10 cellular contexts compared by ENCODE assay signal in the genomic region with DNA sequence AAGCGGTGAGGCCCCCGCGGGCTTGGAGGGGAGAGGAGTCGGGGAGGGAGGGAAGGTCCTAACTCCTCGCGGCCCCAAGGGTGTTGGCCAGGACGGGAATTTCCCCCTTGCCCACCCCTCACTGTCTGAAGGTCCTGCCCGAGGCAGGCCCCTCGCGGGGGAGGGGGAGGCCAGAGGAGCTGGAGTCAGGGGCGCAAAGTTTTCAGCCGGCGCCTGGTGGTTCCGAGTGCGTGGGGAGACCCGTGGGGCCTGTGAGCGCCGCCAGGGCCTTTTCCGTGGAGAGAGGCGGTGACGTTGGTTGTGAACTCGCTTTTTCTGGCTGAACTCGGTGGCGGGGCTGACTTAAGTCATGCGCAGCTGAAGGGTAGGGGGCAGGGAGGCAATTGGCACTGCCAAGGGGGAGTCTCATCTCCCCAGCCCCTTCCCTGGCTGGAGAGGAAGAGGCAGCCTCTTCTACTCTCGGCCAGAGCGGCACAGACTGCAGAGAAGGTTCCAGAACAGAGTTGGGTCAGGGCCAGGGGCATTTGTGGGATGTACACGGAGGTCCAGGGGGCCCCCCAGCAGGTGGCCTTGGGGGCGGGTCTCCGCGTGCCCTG. TPM values are rescaled to one million over a fixed set of nuclear protein-coding genes. Genes with fewer than 3 reads are reported as not detected.
A peak's percentile ranks its signal among the peaks of the same experiment; 100 is the strongest.
DNase-seq lines count a peak whose midpoint lies in the region; ATAC-seq and TF ChIP-seq lines count a peak whose summit lies in the region.
"Had no signal": no experiment of that assay in that cellular context is flagged by ENCODE, and none has a peak within 500 bp of the region (broad histone marks: within the 10 kb centered on the region; RNA-seq: fewer than 3 reads in every experiment).

No MANE protein-coding gene starts in this region.

- H3K36me3 ChIP-seq in IMR-90 (ENCODE audit: control insufficient read depth, insufficient read depth, low read length): no peaks in the 10 kb centered on the region
- H3K36me3 ChIP-seq in duodenal mucosa (ENCODE audit: control insufficient read depth in 1 of 2, insufficient read depth in 2 of 2, low read length in 2 of 2): no peaks in the 10 kb centered on the region
- no peaks in the 10 kb centered on the region for H3K36me3 ChIP-seq in mesendoderm (ENCODE audit: control insufficient read depth, insufficient read depth, low read length)
- no peaks in the 10 kb centered on the region for H3K36me3 ChIP-seq in testis (ENCODE audit: low read depth, missing control alignments)
- H3K36me3 ChIP-seq in BE2C: no peaks in the 10 kb centered on the region

- H4K8ac ChIP-seq in IMR-90 (ENCODE audit: low read depth in 2 of 2, low read length in 2 of 2) (no peak overlapping the region), mesendoderm (ENCODE audit: low read depth, low read length) (no peak overlapping the region)

- dilution Hi-C loops in IMR-90 (cut with HindIII; ENCODE audit: low sequenced_read_pairs, unreplicated experiment): no loop called here

- H3K56ac ChIP-seq in IMR-90 (ENCODE audit: extremely low read depth, insufficient read depth, low read length) (no peak overlapping the region), mesendoderm (ENCODE audit: low read length) (peak overlapping the region; percentile 22)

- H3K4me1 ChIP-seq in IMR-90 (ENCODE audit: control insufficient read depth, insufficient read depth, low read length) (peaks cover 12% of the 10 kb centered on the region; the same call in 1 of the 2 replicates), duodenal mucosa (ENCODE audit: control insufficient read depth in 1 of 2, insufficient read depth in 2 of 2, low read length in 2 of 2) (peaks cover 0 to 15% of the 10 kb centered on the region in 2 donors), mesendoderm (ENCODE audit: control insufficient read depth, low read depth, low read length) (no peaks in the 10 kb centered on the region), testis (peaks cover 41% of the 10 kb centered on the region), BE2C (peaks cover 5% of the 10 kb centered on the region; the same call in 1 of the 2 replicates)

- H3K4me2 ChIP-seq in IMR-90 (ENCODE audit: low read depth, low read length) (peak overlapping the region; percentile 25; the same call in 1 of the 2 replicates), mesendoderm (ENCODE audit: low read length) (no peak overlapping the region)
- H3K4me2 ChIP-seq: SK-N-SH had no signal

- no peak overlapping the region for H3K9ac ChIP-seq in IMR-90 (ENCODE audit: low read depth, low read length)
- H3K9ac ChIP-seq in duodenal mucosa (ENCODE audit: low read depth in 1 of 2, low read length in 2 of 2): no peak overlapping the region
- H3K9ac ChIP-seq in mesendoderm (ENCODE audit: low read length): peak overlapping the region; percentile 25
- H3K9ac ChIP-seq: SK-N-SH had no signal

- no peaks in the 10 kb centered on the region for H3K9me3 ChIP-seq in IMR-90 (ENCODE audit: control insufficient read depth, insufficient read depth, low read length)
- no peaks in the 10 kb centered on the region for H3K9me3 ChIP-seq in duodenal mucosa (ENCODE audit: control insufficient read depth in 1 of 2, low read length in 2 of 2)
- no peaks in the 10 kb centered on the region for H3K9me3 ChIP-seq in testis
- no peaks in the 10 kb centered on the region for H3K9me3 ChIP-seq in BE2C
- H3K9me3 ChIP-seq: SK-N-SH had no signal

- peak overlapping the region; percentile 90 for H2AK9ac ChIP-seq in IMR-90 (replicated peaks; ENCODE audit: low read depth, low read length, poor library complexity)

- WGBS in IMR-90 (ENCODE audit: extremely low coverage in 2 of 2, insufficient read length in 1 of 2), 2 experiments: 58% methylated on average over 5 of the region's 31 CpGs; no CpG with 5 or more reads in 1 of the 2 experiments
- WGBS in mesendoderm (ENCODE audit: extremely low coverage, insufficient coverage, low lambda C conversion rate): no CpG with 5 or more reads among the region's 31 CpGs
- WGBS in testis, 2 donors: 25 to 31% methylated on average over 17 to 30 of the region's 31 CpGs

- H3K9me1 ChIP-seq in IMR-90 (ENCODE audit: insufficient read depth, low read length): no peaks in the 10 kb centered on the region

- CTCF ChIA-PET in IMR-90 (lab: Yijun Ruan, JAX): no interaction called here

- POLR2A ChIA-PET in IMR-90 (lab: Charles Lee; ENCODE audit: unreplicated experiment): no interaction called here

- intact Hi-C loops in IMR-90 (cut with micrococcal nuclease): no loop called here
- intact Hi-C loops in testis (cut with DNase I; ENCODE audit: low total_unique reads): no loop called here

- ATAC-seq in IMR-90 (ENCODE audit: low read depth): no peak

- H3K14ac ChIP-seq in IMR-90 (replicated peaks; ENCODE audit: low read depth, low read length): no peak overlapping the region

- BruUV-seq in IMR-90 (replicated peaks; lab: Mats Ljungman, UMichigan): no TSS peak

- H3K27me3 ChIP-seq in IMR-90 (ENCODE audit: control insufficient read depth, insufficient read depth, low read length) (peaks cover 6% of the 10 kb centered on the region; the same call in 1 of the 2 replicates), duodenal mucosa (ENCODE audit: control insufficient read depth in 1 of 2, insufficient read depth in 2 of 2, low read length in 2 of 2) (peaks cover 23 to 41% of the 10 kb centered on the region in 2 donors), mesendoderm (ENCODE audit: insufficient read depth, low read length, poor library complexity) (no peaks in the 10 kb centered on the region), testis (no peaks in the 10 kb centered on the region), BE2C (peaks cover 4% of the 10 kb centered on the region)

- no peak overlapping the region for H3K23ac ChIP-seq in IMR-90 (ENCODE audit: low read depth, low read length)
- H3K23ac ChIP-seq in mesendoderm (ENCODE audit: low read length): no peak overlapping the region

- H3K27ac ChIP-seq in IMR-90 (ENCODE audit: insufficient read depth, low read length) (peak overlapping the region; percentile 4), duodenal mucosa (ENCODE audit: low read depth, low read length) (peak overlapping the region; percentile 44), mesendoderm (ENCODE audit: low read depth, low read length) (no peak overlapping the region), testis (peak overlapping the region; percentile 80 to 83)

- H3K18ac ChIP-seq in IMR-90 (ENCODE audit: low read depth, low read length): no peak overlapping the region
- H3K18ac ChIP-seq in mesendoderm (ENCODE audit: low read length): no peak overlapping the region

- no peak overlapping the region for H4K5ac ChIP-seq in IMR-90 (ENCODE audit: low read depth, low read length)
- H4K5ac ChIP-seq in mesendoderm (ENCODE audit: low read length): no peak overlapping the region

- no peak overlapping the region for H2BK120ac ChIP-seq in IMR-90 (ENCODE audit: low read depth, low read length)
- no peak overlapping the region for H2BK120ac ChIP-seq in mesendoderm (ENCODE audit: low read depth, low read length)

- H2BK20ac ChIP-seq in IMR-90 (ENCODE audit: low read depth, low read length): no peak overlapping the region

- H3K79me2 ChIP-seq in mesendoderm (ENCODE audit: control insufficient read depth, insufficient read depth, low read length): no peaks in the 10 kb centered on the region

- no peaks in the 10 kb centered on the region for H3K79me1 ChIP-seq in IMR-90 (ENCODE audit: low read depth in 1 of 2, low read length in 2 of 2)
- H3K79me1 ChIP-seq in mesendoderm (ENCODE audit: low read length): no peaks in the 10 kb centered on the region

- H3K4me3 ChIP-seq in IMR-90 (ENCODE audit: insufficient read depth, low read depth, low read length): no peak overlapping the region
- no peak overlapping the region for H3K4me3 ChIP-seq in duodenal mucosa (ENCODE audit: low read depth in 1 of 2, low read length in 2 of 2)
- H3K4me3 ChIP-seq in mesendoderm (ENCODE audit: low read length): no peak overlapping the region
- H3K4me3 ChIP-seq in testis: peak overlapping the region; percentile 56 to 59
- H3K4me3 ChIP-seq in BE2C (ENCODE audit: low read depth, low read length): no peak overlapping the region

- no peak overlapping the region for H2AFZ ChIP-seq in IMR-90 (replicated peaks; ENCODE audit: low read length, poor library complexity)

- H4K91ac ChIP-seq in IMR-90 (ENCODE audit: insufficient read depth, low read depth, low read length): no peak overlapping the region

- H2AK5ac ChIP-seq in IMR-90 (ENCODE audit: low read depth, low read length) (peak overlapping the region; percentile 28), mesendoderm (ENCODE audit: low read length) (no peak overlapping the region)

- in situ Hi-C loops in IMR-90 (cut with MboI; ENCODE audit: low sequenced_read_pairs): no loop called here

- no peak for DNase-seq in IMR-90
- no peak for DNase-seq in mesendoderm
- DNase-seq in testis: no peak
- DNase-seq in GM19238 (ENCODE audit: insufficient read length, low spot score): no peak
- no peak for DNase-seq in BE2C
- no peak for DNase-seq in GM10266 (ENCODE audit: extremely low spot score)
- DNase-seq: SK-N-SH had no signal

- no peak for TF ChIP-seq CTCF in IMR-90 (conservative IDR thresholded peaks at IDR 0.05; ENCODE audit: low read depth, low read length)
- no peak for TF ChIP-seq CTCF in testis (IDR thresholded peaks at IDR 0.05)
- no peak for TF ChIP-seq CTCF in BE2C (IDR thresholded peaks at IDR 0.05; ENCODE audit: low read depth, low read length)
- no peak for TF ChIP-seq CTCF in GM10266 (IDR thresholded peaks at IDR 0.05; ENCODE audit: control insufficient read depth, insufficient read depth, low read depth, missing control alignments)

- H2BK15ac ChIP-seq in IMR-90 (ENCODE audit: low read depth, low read length) (no peak overlapping the region), mesendoderm (replicated peaks; ENCODE audit: low read depth) (no peak overlapping the region)

- peaks cover 6% of the 10 kb centered on the region for H4K20me1 ChIP-seq in IMR-90 (ENCODE audit: insufficient read depth, low read length)

- no peak for TF ChIP-seq POLR2A in IMR-90 (IDR thresholded peaks at IDR 0.05; ENCODE audit: low read depth, low read length)
- TF ChIP-seq POLR2A in testis (IDR thresholded peaks at IDR 0.05): no peak

- TF ChIP-seq RAD21 in IMR-90 (IDR thresholded peaks at IDR 0.05; ENCODE audit: low read length): no peak

- H3K4ac ChIP-seq in IMR-90 (ENCODE audit: low read depth, low read length) (no peak overlapping the region), mesendoderm (ENCODE audit: low read depth, low read length) (no peak overlapping the region)

- H2BK5ac ChIP-seq in IMR-90 (ENCODE audit: low read depth, low read length, poor library complexity, severe bottlenecking) (no peak overlapping the region), mesendoderm (ENCODE audit: low read length) (no peak overlapping the region)

RNA-seq across cellular contexts. Expression of a gene that starts 1.5 kb away (rescaled TPM):
- 1.6 and 1.7 TPM in 2 replicates for total RNA-seq in IMR-90 (2012; rRNA removed)
- polyA plus RNA-seq in IMR-90 (2012; rRNA removed): 5.8 and 6.1 TPM in 2 replicates
- 4.9 and 8.1 TPM in 2 replicates for polyA plus RNA-seq in IMR-90 (2012; cell fraction: cytosol; rRNA removed)
- 12.2 and 35.8 TPM in 2 replicates for polyA plus RNA-seq in IMR-90 (2012; cell fraction: nucleus; rRNA removed; ENCODE audit: low replicate concordance)
- 5.3 TPM for polyA plus RNA-seq in mesendoderm (2013, experiment 1 of 2)
- 4.9 TPM for polyA plus RNA-seq in mesendoderm (2013, experiment 2 of 2)
- total RNA-seq in testis: 10 to 100 TPM; 55.9 to 69.0 TPM
- polyA plus RNA-seq in testis (ENCODE audit: insufficient read depth, low read depth, low replicate concordance): 41.1 TPM
- polyA plus RNA-seq in BE2C (2012; ENCODE audit: insufficient read depth, insufficient read length, low read depth): 3.6 TPM
- polyA plus RNA-seq: keratinocyte, SK-N-SH had no signal

RNA-seq across cellular contexts. Expression of a gene that starts 58.3 kb away (rescaled TPM):
- not detected in 2 replicates for total RNA-seq in IMR-90 (2012; rRNA removed)
- polyA plus RNA-seq in IMR-90 (2012; rRNA removed): not detected in 2 replicates
- polyA plus RNA-seq in IMR-90 (2012; cell fraction: cytosol; rRNA removed): not detected in 2 replicates
- not detected in 2 replicates for polyA plus RNA-seq in IMR-90 (2012; cell fraction: nucleus; rRNA removed; ENCODE audit: low replicate concordance)
- polyA plus RNA-seq in mesendoderm (2013, experiment 1 of 2): not detected
- polyA plus RNA-seq in mesendoderm (2013, experiment 2 of 2): not detected
- 1 to 10 TPM; 1.3 to 2.7 TPM for total RNA-seq in testis
- polyA plus RNA-seq in testis (ENCODE audit: insufficient read depth, low read depth, low replicate concordance): not detected
- polyA plus RNA-seq in BE2C (2012; ENCODE audit: insufficient read depth, insufficient read length, low read depth): not detected
- total RNA-seq: cerebellum had no signal
- polyA plus RNA-seq: keratinocyte, SK-N-SH had no signal

Comparison
In these comparisons a context has a peak if more than half of its experiments do, and no peak if none do; other contexts are left out.
1. H3K4me3 ChIP-seq: peak in testis (2 of 2); none in IMR-90 (single experiment), duodenal mucosa (0 of 2), mesendoderm (single experiment) and BE2C (single experiment).
2. RNA of a gene that starts 1.5 kb away (total RNA-seq): 55.9 to 69.0 TPM in testis; 1.6 to 1.7 TPM in IMR-90; every median in the first group is over 10 times any median in the second.